Comparison of ENCODE assay signal across 27 cellular contexts in genomic region chr1:51954783-51955182, GRCh38. TPM values are rescaled to one million over a fixed set of nuclear protein-coding genes. Genes with fewer than 3 reads are reported as not detected.
"Had no signal": no experiment of that assay in that cellular context is flagged by ENCODE, and none has a peak within 500 bp of the region (broad histone marks: within the 10 kb centered on the region; RNA-seq: fewer than 3 reads in every experiment).

No MANE protein-coding gene starts in this region.

- H3K9me3 ChIP-seq: Peyer's patch, SJCRH30, SK-N-SH had no signal

- H3K4me1 ChIP-seq: breast epithelium, Peyer's patch had no signal

- H3K4me3 Mint-ChIP-seq: activated CD4-positive, alpha-beta memory T cell treated with anti-CD3 and anti-CD28 coated beads for 36 hours; activated CD4-positive, alpha-beta T cell treated with anti-CD3 and anti-CD28 coated beads, Interleukin-2, amount 10 ng/mL, durations not matched to agents 7 days and 5 days; activated naive CD4-positive, alpha-beta T cell treated with anti-CD3 and anti-CD28 coated beads, Interleukin-2, amount 10 ng/mL, durations not matched to agents 7 days and 5 days; activated naive CD8-positive, alpha-beta T cell treated with anti-CD3 and anti-CD28 coated beads for 36 hours; activated T-cell treated with anti-CD3 and anti-CD28 coated beads, Interleukin-2, amount 50 U/mL, for 72 hours had no signal

- H3K9me3 Mint-ChIP-seq: activated CD4-positive, alpha-beta T cell treated with anti-CD3 and anti-CD28 coated beads, Interleukin-2, amount 10 ng/mL, durations not matched to agents 7 days and 5 days; activated naive CD4-positive, alpha-beta T cell treated with anti-CD3 and anti-CD28 coated beads, Interleukin-2, amount 10 ng/mL, durations not matched to agents 7 days and 5 days; activated naive CD8-positive, alpha-beta T cell treated with anti-CD3 and anti-CD28 coated beads for 36 hours; activated T-cell treated with anti-CD3 and anti-CD28 coated beads, Interleukin-2, amount 50 U/mL, for 72 hours; activated T-helper 2 cell treated with anti-CD3 and anti-CD28 coated beads, Interferon-gamma antibody, Interleukin-2, Interleukin-4, amounts not matched to agents 10 μg/mL and 5 μg/mL and 100 μg/mL, durations not matched to agents 14 hours and 24 hours and 36 hours had no signal

- DNase-seq: activated CD4-positive, alpha-beta memory T cell treated with anti-CD3 and anti-CD28 coated beads for 36 hours; activated CD4-positive, alpha-beta T cell treated with anti-CD3 and anti-CD28 coated beads, Interleukin-2, amount 10 ng/mL, durations not matched to agents 7 days and 5 days; activated CD4-positive, CD25-positive, alpha-beta regulatory T cell; activated CD8-positive, alpha-beta memory T cell treated with anti-CD3 and anti-CD28 coated beads, Interleukin-2, amount 50 U/mL, for 4 hours; activated gamma-delta T cell treated with Interleukin-2 at 50 U/mL for 16 hours; activated naive CD4-positive, alpha-beta T cell treated with anti-CD3 and anti-CD28 coated beads, Interleukin-2, amount 10 ng/mL, durations not matched to agents 7 days and 5 days; activated naive CD8-positive, alpha-beta T cell treated with anti-CD3 and anti-CD28 coated beads for 36 hours; activated T-cell treated with anti-CD3 and anti-CD28 coated beads, Interleukin-2, amount 50 U/mL, for 72 hours; aorta; central memory CD4-positive, alpha-beta T cell; NCI-H1092 treated with DMSO at 0.1 percent for 48 hours; NCI-H1417 treated with DMSO at 0.1 percent for 48 hours; NCI-H1694; NCI-H2029 treated with DMSO at 0.1 percent for 48 hours; NCI-H2227 treated with DMSO at 0.1 percent for 48 hours; NCI-H446 treated with DMSO at 0.1 percent for 48 hours; NCI-H524 treated with DMSO at 0.1 percent for 48 hours; NCI-H774; Peyer's patch; Right ventricle myocardium superior; SK-N-SH; T-helper 1 cell had no signal

- H3K27ac Mint-ChIP-seq: activated CD4-positive, alpha-beta memory T cell treated with anti-CD3 and anti-CD28 coated beads for 36 hours; activated CD4-positive, alpha-beta T cell treated with anti-CD3 and anti-CD28 coated beads, Interleukin-2, amount 10 ng/mL, durations not matched to agents 7 days and 5 days; activated naive CD4-positive, alpha-beta T cell treated with anti-CD3 and anti-CD28 coated beads, Interleukin-2, amount 10 ng/mL, durations not matched to agents 7 days and 5 days; activated naive CD8-positive, alpha-beta T cell treated with anti-CD3 and anti-CD28 coated beads for 36 hours; activated T-cell treated with anti-CD3 and anti-CD28 coated beads, Interleukin-2, amount 50 U/mL, for 72 hours; activated T-helper 2 cell treated with anti-CD3 and anti-CD28 coated beads, Interferon-gamma antibody, Interleukin-2, Interleukin-4, amounts not matched to agents 10 μg/mL and 5 μg/mL and 100 μg/mL, durations not matched to agents 14 hours and 24 hours and 36 hours had no signal

- H3K27me3 ChIP-seq: breast epithelium, Peyer's patch had no signal

- H3K27me3 Mint-ChIP-seq: activated CD4-positive, alpha-beta memory T cell treated with anti-CD3 and anti-CD28 coated beads for 36 hours; activated CD4-positive, alpha-beta T cell treated with anti-CD3 and anti-CD28 coated beads, Interleukin-2, amount 10 ng/mL, durations not matched to agents 7 days and 5 days had no signal

- H3K36me3 ChIP-seq: breast epithelium, Peyer's patch, SJCRH30 had no signal

- ATAC-seq: activated T-cell treated with anti-CD3 and anti-CD28 coated beads, Interleukin-2, amount 50 U/mL, for 72 hours had no signal

- H3K36me3 Mint-ChIP-seq: activated CD4-positive, alpha-beta memory T cell treated with anti-CD3 and anti-CD28 coated beads for 36 hours; activated naive CD4-positive, alpha-beta T cell treated with anti-CD3 and anti-CD28 coated beads, Interleukin-2, amount 10 ng/mL, durations not matched to agents 7 days and 5 days; activated naive CD8-positive, alpha-beta T cell treated with anti-CD3 and anti-CD28 coated beads for 36 hours had no signal

- H3K27ac ChIP-seq: breast epithelium, KMS-11, Peyer's patch, RWPE1, SJCRH30 had no signal

- H3K4me3 ChIP-seq: breast epithelium, Peyer's patch, SJCRH30 had no signal

RNA-seq across cellular contexts. Expression of gene RAB3B, which starts 35.7 kb away (rescaled TPM):
- total RNA-seq: Right ventricle myocardium superior had no signal
